In the genomic region with DNA sequence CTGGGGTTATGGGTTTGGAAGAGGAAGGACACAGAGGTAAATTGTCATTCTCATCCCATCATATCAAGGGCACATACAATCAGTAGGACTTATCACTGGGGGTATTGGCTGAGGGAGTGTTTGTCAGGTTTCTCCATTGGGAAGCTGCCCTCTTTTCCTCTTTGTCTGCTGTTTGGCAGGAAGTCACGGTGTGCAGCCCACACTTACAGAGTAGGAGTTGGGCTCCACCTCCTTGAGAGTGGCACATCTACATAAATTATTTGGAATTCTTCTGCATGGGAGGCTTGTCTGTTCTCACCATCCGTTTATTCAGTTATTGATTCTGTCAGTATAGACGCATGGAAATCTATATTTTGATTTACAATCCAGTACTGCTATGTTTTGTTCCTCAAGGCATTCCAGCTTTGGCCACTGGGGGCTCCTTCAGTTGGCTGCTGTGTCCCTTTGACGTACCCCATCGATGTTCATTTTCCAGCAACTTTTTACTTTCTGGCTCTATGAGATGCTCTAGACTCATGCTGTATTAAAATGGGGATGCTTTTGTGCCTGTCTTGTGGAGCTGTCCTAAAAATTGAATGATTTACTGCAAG, we compare ENCODE assay signal across 12 cellular contexts.
A peak's percentile ranks its signal among the peaks of the same experiment; 100 is the strongest.
DNase-seq lines count a peak whose midpoint lies in the region; ATAC-seq, FAIRE-seq and TF ChIP-seq lines count a peak whose summit lies in the region.
"Had no signal": no experiment of that assay in that cellular context is flagged by ENCODE, and none has a peak within 500 bp of the region (broad histone marks: within the 10 kb centered on the region; RNA-seq: fewer than 3 reads in every experiment).

No MANE protein-coding gene starts in this region.

- H3K4me3 ChIP-seq in AG04450 (ENCODE audit: low read depth, low read length) = no peak overlapping the region
- H3K4me3 ChIP-seq in HCT116 (replicated peaks in 1 of 2; ENCODE audit: low read depth in 1 of 2, low read length in 2 of 2) = no peak overlapping the region
- no peak overlapping the region for H3K4me3 ChIP-seq in WERI-Rb-1 (ENCODE audit: low read depth, low read length)
- no peak overlapping the region for H3K4me3 ChIP-seq in keratinocyte (ENCODE audit: control insufficient read depth in 2 of 3, extremely low read depth in 1 of 3, insufficient read depth in 2 of 3, low read depth in 1 of 3, low read length in 3 of 3)
- no peak overlapping the region for H3K4me3 ChIP-seq in tibial nerve
- H3K4me3 ChIP-seq: BLaER1 had no signal

- H3K9me1 ChIP-seq in keratinocyte (ENCODE audit: control insufficient read depth, extremely low read depth, insufficient read depth, low read length) = no peaks in the 10 kb centered on the region

- TF ChIP-seq CTCF in AG04450 (IDR thresholded peaks at IDR 0.05; ENCODE audit: low read depth, low read length) (peak; percentile 40), HCT116 (IDR thresholded peaks at IDR 0.05 in 2 of 3, conservative IDR thresholded peaks at IDR 0.05 in 1 of 3; ENCODE audit: borderline replicate concordance in 1 of 3, insufficient read depth in 1 of 3, low read depth in 2 of 3, low read length in 2 of 3) (peak; percentile 7 to 71 (median 63); a peak in 4 of 6 replicates), WERI-Rb-1 (IDR thresholded peaks at IDR 0.05; ENCODE audit: low read depth, low read length) (peak; percentile 41), keratinocyte (optimal IDR thresholded peaks at IDR 0.05 in 1 of 3, IDR thresholded peaks at IDR 0.05 in 1 of 3, conservative IDR thresholded peaks at IDR 0.05 in 1 of 3; ENCODE audit: extremely low read depth in 1 of 3, insufficient read depth in 2 of 3, low read length in 3 of 3) (peak; percentile 1 to 53 (median 39)), tibial nerve (IDR thresholded peaks at IDR 0.05) (peak in 1 of 5 experiments; percentile 28)

- no peak for TF ChIP-seq POLR2A in HCT116 (IDR thresholded peaks at IDR 0.05; ENCODE audit: borderline replicate concordance, extremely low read depth, insufficient read depth, insufficient read length)
- TF ChIP-seq POLR2A in tibial nerve (IDR thresholded peaks at IDR 0.05) = no peak

- CTCF ChIA-PET in AG04450 (lab: Charles Lee) (interaction anchor here (0.8 kb wide), 1 partner anchor 17 kb away, joined by 3 read pairs; no protein-coding TSS in a partner anchor), HCT116 (lab: Charles Lee) (no interaction called here)

- H3K27ac ChIP-seq in AG04450 (ENCODE audit: low read depth, low read length) (no peak overlapping the region), HCT116 (ENCODE audit: low read depth, low read length) (no peak overlapping the region), WERI-Rb-1 (no peak overlapping the region), keratinocyte (ENCODE audit: control insufficient read depth, insufficient read depth, low read length) (no peak overlapping the region), tibial nerve (no peak overlapping the region), substantia nigra (ENCODE audit: low read depth, low read length, poor library complexity, severe bottlenecking) (no peak overlapping the region)
- H3K27ac ChIP-seq: BLaER1 had no signal

- intact Hi-C loops in HCT116 (cut with micrococcal nuclease) = no loop called here

- H2AFZ ChIP-seq in HCT116 (ENCODE audit: low read depth, low read length, poor library complexity, severe bottlenecking) = no peak overlapping the region
- H2AFZ ChIP-seq in keratinocyte (ENCODE audit: control insufficient read depth, low read length) = no peak overlapping the region

- no peaks in the 10 kb centered on the region for H3K4me1 ChIP-seq in HCT116 (ENCODE audit: control insufficient read depth in 1 of 2, insufficient read depth in 2 of 2, low read length in 2 of 2)
- H3K4me1 ChIP-seq in keratinocyte (ENCODE audit: control insufficient read depth, extremely low read depth, insufficient read depth, low read length) = peaks cover 3% of the 10 kb centered on the region
- H3K4me1 ChIP-seq in tibial nerve = peaks cover 0 to 8% (median 0%) of the 10 kb centered on the region in 4 donors
- H3K4me1 ChIP-seq: BLaER1 had no signal

- H3K36me3 ChIP-seq in HCT116 (ENCODE audit: control insufficient read depth in 1 of 2, insufficient read depth in 2 of 2, low read length in 2 of 2) (no peaks in the 10 kb centered on the region), WERI-Rb-1 (no peaks in the 10 kb centered on the region), keratinocyte (ENCODE audit: control insufficient read depth in 2 of 2, extremely low read depth in 1 of 2, insufficient read depth in 2 of 2, low read length in 2 of 2) (no peaks in the 10 kb centered on the region), tibial nerve (no peaks in the 10 kb centered on the region)
- H3K36me3 ChIP-seq: BLaER1 had no signal

- RAD21 ChIA-PET in HCT116 (lab: Charles Lee; ENCODE audit: low non-redundant PET in 1 of 2, low total read pairs in 2 of 2, uncharacterized antibody in 2 of 2, unreplicated experiment in 2 of 2) = no interaction called here

- no peaks in the 10 kb centered on the region for H3K9me2 ChIP-seq in HCT116 (ENCODE audit: insufficient read depth)

- H3K4me2 ChIP-seq in HCT116 (ENCODE audit: low read length) (no peak overlapping the region), keratinocyte (ENCODE audit: control insufficient read depth, extremely low read depth, insufficient read depth, low read depth, low read length) (no peak overlapping the region)
- H3K4me2 ChIP-seq: BLaER1 had no signal

- H3K9me3 ChIP-seq in AG04450 (ENCODE audit: control insufficient read depth, insufficient read depth, low read length) (no peaks in the 10 kb centered on the region), HCT116 (ENCODE audit: control insufficient read depth in 1 of 2, insufficient read depth in 1 of 2, low read depth in 1 of 2, low read length in 2 of 2) (no peaks in the 10 kb centered on the region), WERI-Rb-1 (ENCODE audit: severe bottlenecking) (no peaks in the 10 kb centered on the region), keratinocyte (ENCODE audit: control insufficient read depth, low read depth, low read length) (no peaks in the 10 kb centered on the region), tibial nerve (no peaks in the 10 kb centered on the region)
- H3K9me3 ChIP-seq: BLaER1 had no signal

- no peaks in the 10 kb centered on the region for H3K79me2 ChIP-seq in HCT116 (ENCODE audit: insufficient read depth, low read length)
- H3K79me2 ChIP-seq in keratinocyte (ENCODE audit: control insufficient read depth, insufficient read depth, low read length) = peaks cover 7% of the 10 kb centered on the region

- POLR2A ChIA-PET in AG04450 (lab: Yijun Ruan, JAX) = no interaction called here
- POLR2A ChIA-PET in HCT116 (lab: Charles Lee) = no interaction called here

- no peak overlapping the region for H3K9ac ChIP-seq in HCT116 (ENCODE audit: low read length)
- no peak overlapping the region for H3K9ac ChIP-seq in keratinocyte (ENCODE audit: control insufficient read depth, extremely low read depth, insufficient read depth, low read length)
- H3K9ac ChIP-seq: BLaER1 had no signal

- no peak for DNase-seq in AG04450 (ENCODE audit: low read depth, low spot score)
- DNase-seq in HCT116 (ENCODE audit: low read depth, low spot score) = no peak
- DNase-seq in WERI-Rb-1 = no peak
- DNase-seq in keratinocyte (ENCODE audit: low read depth, low spot score) = no peak
- no peak for DNase-seq in tibial nerve (ENCODE audit: low spot score in 2 of 2)
- DNase-seq in substantia nigra (lab: John Stamatoyannopoulos, UW) = no peak
- DNase-seq in nucleus accumbens (lab: John Stamatoyannopoulos, UW) = no peak
- DNase-seq: NCI-H2081 treated with DMSO at 0.1 percent for 48 hours, OCI-M1, T-helper 9 cell had no signal

- TF ChIP-seq RAD21 in HCT116 (IDR thresholded peaks at IDR 0.05; ENCODE audit: low read depth) = peak; percentile 15; the same call in 1 of the 2 replicates

- 43 to 64% methylated on average over 5 of the region's 5 CpGs for WGBS in tibial nerve, 2 donors

- no peak for TF ChIP-seq EP300 in tibial nerve (IDR thresholded peaks at IDR 0.05)

- no peak for FAIRE-seq in keratinocyte (lab: Jason Lieb, UNC)

- no TSS peak for BruUV-seq in HCT116 (replicated peaks; lab: Mats Ljungman, UMichigan)

- peak; percentile 85 for ATAC-seq in HCT116
- no peak for ATAC-seq in HG03521 (IDR thresholded peaks at IDR 0.05; ENCODE audit: unreplicated experiment)

- H3K27me3 ChIP-seq in AG04450 (ENCODE audit: control insufficient read depth, insufficient read depth, low read length) = peaks cover 3% of the 10 kb centered on the region
- H3K27me3 ChIP-seq in HCT116 (ENCODE audit: insufficient read depth, low read length) = peaks cover 11% of the 10 kb centered on the region
- H3K27me3 ChIP-seq in WERI-Rb-1 (ENCODE audit: insufficient read depth, low read depth, severe bottlenecking) = peaks cover 66% of the 10 kb centered on the region
- no peaks in the 10 kb centered on the region for H3K27me3 ChIP-seq in keratinocyte (ENCODE audit: control insufficient read depth, extremely low read depth, insufficient read depth, low read length)
- no peaks in the 10 kb centered on the region for H3K27me3 ChIP-seq in tibial nerve
- H3K27me3 ChIP-seq: BLaER1 had no signal

- dilution Hi-C loops in keratinocyte (cut with MboI; ENCODE audit: extremely low pct_ligation_motif_present, low sequenced_read_pairs) = no loop called here

- H4K20me1 ChIP-seq in HCT116 (ENCODE audit: insufficient read depth) (no peaks in the 10 kb centered on the region), keratinocyte (ENCODE audit: control insufficient read depth, extremely low read depth, insufficient read depth, low read length) (no peaks in the 10 kb centered on the region)
- H4K20me1 ChIP-seq: BLaER1 had no signal

TF ChIP-seq in HCT116, 20 proteins besides CTCF, POLR2A, EP300 and RAD21 (continues in another document):
- no peak for TF ChIP-seq SRF (IDR thresholded peaks at IDR 0.05; ENCODE audit: low read depth)
- no peak for TF ChIP-seq EZH2 (IDR thresholded peaks at IDR 0.05)
- TF ChIP-seq YY1 (IDR thresholded peaks at IDR 0.05; ENCODE audit: extremely low read depth, insufficient replicate concordance, low read depth, low read length) = no peak
- TF ChIP-seq, protein P1, sequence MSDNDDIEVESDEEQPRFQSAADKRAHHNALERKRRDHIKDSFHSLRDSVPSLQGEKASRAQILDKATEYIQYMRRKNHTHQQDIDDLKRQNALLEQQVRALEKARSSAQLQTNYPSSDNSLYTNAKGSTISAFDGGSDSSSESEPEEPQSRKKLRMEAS (IDR thresholded peaks at IDR 0.05) = no peak
- no peak for TF ChIP-seq TCF7L2 (IDR thresholded peaks at IDR 0.05; ENCODE audit: borderline replicate concordance, extremely low read depth, insufficient read depth, insufficient read length)
